Comparison of ENCODE assay signal across 8 cellular contexts in genomic region chr6:145633981-145634627, GRCh38.
DNase-seq lines count a peak whose midpoint lies in the region; ATAC-seq and TF ChIP-seq lines count a peak whose summit lies in the region.

No MANE protein-coding gene starts in this region.

- peak; percentile 89 for TF ChIP-seq CTCF in astrocyte of the spinal cord (IDR thresholded peaks at IDR 0.05; ENCODE audit: low read depth, low read length)

- peak; percentile 90 for ATAC-seq in GM18505 (IDR thresholded peaks at IDR 0.05; ENCODE audit: unreplicated experiment)
- ATAC-seq in HG02943 (IDR thresholded peaks at IDR 0.05; ENCODE audit: low read depth, unreplicated experiment), result peak; percentile 93

- DNase-seq in 8988T (peak; percentile 37), NCI-H187 (lab: John Stamatoyannopoulos, UW) (peak; percentile 38 to 63), T1000 (lab: John Stamatoyannopoulos, UW) (peak; percentile 43), astrocyte of the spinal cord (ENCODE audit: low read depth, low spot score) (peak; percentile 79), iPS DF 4.7 (ENCODE audit: extremely low read depth, low spot score) (peak; percentile 79)
- DNase-seq in stimulated activated CD4-positive, alpha-beta T cell treated with anti-CD3 and anti-CD28 coated beads, Interleukin-12 subunit alpha, Interleukin-12 subunit beta, amount 100 ng/mL, for 24 hours (ENCODE audit: low read depth in 2 of 2), result peak; percentile 60 to 79

- H3K4me3 ChIP-seq in astrocyte of the spinal cord (ENCODE audit: low read depth, low read length), result no peak overlapping the region

- no peak for TF ChIP-seq POLR2A in GM18505 (IDR thresholded peaks at IDR 0.05; ENCODE audit: borderline replicate concordance, extremely low read depth, insufficient read depth, insufficient read length)

- in situ Hi-C loops in astrocyte of the spinal cord (cut with HindIII; ENCODE audit: low sequenced_read_pairs), result no loop called here
